Comparison of ENCODE assay signal across 16 cellular contexts in genomic region chr2:28103611-28104010, GRCh38.
DNase-seq lines count a peak whose midpoint lies in the region; ATAC-seq and TF ChIP-seq lines count a peak whose summit lies in the region.
"Had no signal": no experiment of that assay in that cellular context is flagged by ENCODE, and none has a peak within 500 bp of the region (broad histone marks: within the 10 kb centered on the region; RNA-seq: fewer than 3 reads in every experiment).

No MANE protein-coding gene starts in this region.

- H3K9ac ChIP-seq in DND-41 (ENCODE audit: low read depth, low read length) (no peak overlapping the region), subcutaneous abdominal adipose tissue (ENCODE audit: low read length in 5 of 5) (no peak overlapping the region)

- H3K9me3 ChIP-seq in DND-41 (ENCODE audit: insufficient read depth, low read length, severe bottlenecking) (no peaks in the 10 kb centered on the region), ascending aorta (no peaks in the 10 kb centered on the region), muscle layer of duodenum (ENCODE audit: control insufficient read depth in 1 of 2, low read length in 2 of 2) (no peaks in the 10 kb centered on the region), subcutaneous abdominal adipose tissue (ENCODE audit: control insufficient read depth in 5 of 5, low read length in 5 of 5) (no peaks in the 10 kb centered on the region)
- H3K9me3 ChIP-seq: HAP-1 had no signal

- no peak for DNase-seq in DND-41
- no peak for DNase-seq in ascending aorta (ENCODE audit: low spot score in 2 of 2)
- DNase-seq in SIG-M5 (lab: John Stamatoyannopoulos, UW): no peak
- no peak for DNase-seq in NCI-H524 treated with DMSO at 0.1 percent for 48 hours (lab: John Stamatoyannopoulos, UW)
- DNase-seq: CD4-positive, CD25-positive, alpha-beta regulatory T cell; COR-L47; DMS 273 treated with DMSO at 0.1 percent for 48 hours; NCI-H1105 treated with DMSO at 0.1 percent for 48 hours; NCI-H1694; NCI-H226; NCI-H524; SHP77 treated with DMSO at 0.1 percent for 48 hours had no signal

- H3K27ac ChIP-seq in DND-41 (ENCODE audit: low read length) (peak overlapping the region; percentile 77), ascending aorta (peak overlapping the region; percentile 74 to 75), muscle layer of duodenum (ENCODE audit: low read length) (peak overlapping the region; percentile 45), subcutaneous abdominal adipose tissue (ENCODE audit: low read depth, low read length) (peak overlapping the region; percentile 35)

- intact Hi-C loops in ascending aorta (cut with DNase I): loop anchor here (2.0 to 10.0 kb wide), 6 partner anchors 146 to 401 kb away; partner anchors contain the start of gene MRPL33

- no peaks in the 10 kb centered on the region for H4K20me1 ChIP-seq in DND-41 (ENCODE audit: insufficient read depth, low read length)

- H3K4me2 ChIP-seq in DND-41 (ENCODE audit: insufficient read depth, low read length): no peak overlapping the region

- H3K27me3 ChIP-seq in DND-41 (ENCODE audit: insufficient read depth, low read length, poor library complexity): no peaks in the 10 kb centered on the region
- H3K27me3 ChIP-seq in ascending aorta: no peaks in the 10 kb centered on the region
- no peaks in the 10 kb centered on the region for H3K27me3 ChIP-seq in muscle layer of duodenum (ENCODE audit: low read depth, low read length)
- H3K27me3 ChIP-seq in subcutaneous abdominal adipose tissue (ENCODE audit: control insufficient read depth in 5 of 5, insufficient read depth in 4 of 5, low read length in 5 of 5): no peaks in the 10 kb centered on the region

- H3K4me1 ChIP-seq in DND-41 (ENCODE audit: insufficient read depth, low read length) (peaks cover 33% of the 10 kb centered on the region), ascending aorta (peaks cover 3 to 31% of the 10 kb centered on the region in 2 donors), muscle layer of duodenum (ENCODE audit: control insufficient read depth in 1 of 2, insufficient read depth in 2 of 2, low read length in 2 of 2) (no peaks in the 10 kb centered on the region), subcutaneous abdominal adipose tissue (ENCODE audit: control insufficient read depth in 5 of 5, insufficient read depth in 5 of 5, low read length in 5 of 5) (peaks cover 0 to 22% (median 11%) of the 10 kb centered on the region in 5 donors)
- H3K4me1 ChIP-seq: HAP-1 had no signal

- no peaks in the 10 kb centered on the region for H3K79me2 ChIP-seq in DND-41 (ENCODE audit: insufficient read depth, low read length)

- H3K4me3 ChIP-seq in DND-41 (ENCODE audit: low read depth in 1 of 2, low read length in 2 of 2) (no peak overlapping the region), ascending aorta (no peak overlapping the region), muscle layer of duodenum (ENCODE audit: low read depth in 1 of 2, low read length in 2 of 2) (no peak overlapping the region), subcutaneous abdominal adipose tissue (ENCODE audit: low read depth in 1 of 5, low read length in 5 of 5) (no peak overlapping the region)
- H3K4me3 ChIP-seq: HAP-1 had no signal

- H3K36me3 ChIP-seq in DND-41 (ENCODE audit: insufficient read depth, low read length): no peaks in the 10 kb centered on the region
- no peaks in the 10 kb centered on the region for H3K36me3 ChIP-seq in ascending aorta
- no peaks in the 10 kb centered on the region for H3K36me3 ChIP-seq in muscle layer of duodenum (ENCODE audit: control insufficient read depth in 1 of 2, insufficient read depth in 2 of 2, low read length in 2 of 2)
- H3K36me3 ChIP-seq in subcutaneous abdominal adipose tissue (ENCODE audit: control insufficient read depth in 5 of 5, insufficient read depth in 5 of 5, low read length in 5 of 5): no peaks in the 10 kb centered on the region
- H3K36me3 ChIP-seq: HAP-1 had no signal

- ATAC-seq in DND-41 (ENCODE audit: insufficient read depth, low read depth): no peak
- ATAC-seq in GM21390 (IDR thresholded peaks at IDR 0.05; ENCODE audit: unreplicated experiment): no peak

- no peak for TF ChIP-seq CTCF in DND-41 (IDR thresholded peaks at IDR 0.05; ENCODE audit: borderline replicate concordance, extremely low read depth, low read length, poor library complexity, severe bottlenecking)
- TF ChIP-seq CTCF in ascending aorta (IDR thresholded peaks at IDR 0.05): no peak

- no peak overlapping the region for H2AFZ ChIP-seq in DND-41 (ENCODE audit: low read depth, low read length)
